Comparison of ENCODE assay signal across 10 cellular contexts in the genomic region with DNA sequence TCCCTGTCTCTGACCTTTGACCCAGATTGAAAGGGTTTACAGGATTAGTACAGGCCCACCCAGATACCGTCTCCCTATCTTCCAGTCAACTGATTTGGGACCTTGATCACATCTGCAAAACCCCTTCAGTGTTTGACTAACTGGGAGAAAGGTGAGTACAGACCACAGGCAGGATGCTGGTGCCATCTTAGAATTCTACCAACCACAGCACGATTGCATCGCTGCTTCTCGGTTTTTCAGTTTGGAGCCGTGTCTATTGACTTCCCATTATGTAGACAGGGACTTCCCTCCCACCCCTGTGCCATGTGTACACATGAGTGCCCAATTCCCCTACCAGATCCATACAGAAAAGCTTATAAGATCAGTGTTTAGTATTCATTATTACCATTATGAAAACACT.
"Had no signal": no experiment of that assay in that cellular context is flagged by ENCODE, and none has a peak within 500 bp of the region (broad histone marks: within the 10 kb centered on the region; RNA-seq: fewer than 3 reads in every experiment).

No MANE protein-coding gene starts in this region.

- DNase-seq: activated CD8-positive, alpha-beta memory T cell treated with anti-CD3 and anti-CD28 coated beads, Interleukin-2, amount 50 U/mL, for 48 hours; activated CD8-positive, alpha-beta T cell treated with anti-CD3 and anti-CD28 coated beads for 36 hours; activated naive CD4-positive, alpha-beta T cell; esophagus squamous epithelium; foreskin keratinocyte; left colon; naive B cell; T1000; testis had no signal

- H3K4me3 Mint-ChIP-seq: activated CD8-positive, alpha-beta T cell treated with anti-CD3 and anti-CD28 coated beads for 36 hours; stimulated activated naive CD8-positive, alpha-beta T cell treated with anti-CD3 and anti-CD28 coated beads, Interleukin-15, Interleukin-2, amounts not matched to agents 100 ng/mL and 50 ng/mL, for 24 hours had no signal

- H3K27me3 Mint-ChIP-seq: activated CD8-positive, alpha-beta T cell treated with anti-CD3 and anti-CD28 coated beads for 36 hours; naive B cell; stimulated activated naive CD8-positive, alpha-beta T cell treated with anti-CD3 and anti-CD28 coated beads, Interleukin-15, Interleukin-2, amounts not matched to agents 100 ng/mL and 50 ng/mL, for 24 hours had no signal

- H3K9me3 Mint-ChIP-seq: naive B cell; stimulated activated naive CD8-positive, alpha-beta T cell treated with anti-CD3 and anti-CD28 coated beads, Interleukin-15, Interleukin-2, amounts not matched to agents 100 ng/mL and 50 ng/mL, for 24 hours had no signal

- H3K36me3 Mint-ChIP-seq: naive B cell had no signal

- ATAC-seq: activated CD8-positive, alpha-beta T cell treated with anti-CD3 and anti-CD28 coated beads for 36 hours; foreskin keratinocyte; left colon had no signal

- H3K27ac Mint-ChIP-seq: activated CD8-positive, alpha-beta T cell treated with anti-CD3 and anti-CD28 coated beads for 36 hours; stimulated activated naive CD8-positive, alpha-beta T cell treated with anti-CD3 and anti-CD28 coated beads, Interleukin-15, Interleukin-2, amounts not matched to agents 100 ng/mL and 50 ng/mL, for 24 hours had no signal
